In genomic region chr15:96858693-96859092, GRCh38 we compare ENCODE assay signal across 6 cellular contexts.
"Had no signal": no experiment of that assay in that cellular context is flagged by ENCODE, and none has a peak within 500 bp of the region (broad histone marks: within the 10 kb centered on the region; RNA-seq: fewer than 3 reads in every experiment).

No MANE protein-coding gene starts in this region.

- H3K9me3 Mint-ChIP-seq: GM23338 had no signal

- H3K27ac ChIP-seq: HL-60 had no signal

- H3K4me1 Mint-ChIP-seq: IgD-negative memory B cell had no signal

- H3K36me3 Mint-ChIP-seq: IgD-negative memory B cell had no signal

- H3K27ac Mint-ChIP-seq: GM23338, IgD-negative memory B cell had no signal

- H3K4me3 Mint-ChIP-seq: GM23338, IgD-negative memory B cell had no signal

- DNase-seq: H7, HCEC 1CT had no signal

- H3K27me3 Mint-ChIP-seq: IgD-negative memory B cell had no signal

- H3K4me3 ChIP-seq: GM23338 had no signal

- ATAC-seq: GM23338, HepG2 had no signal
